20 cellular contexts compared by ENCODE assay signal in genomic region chr3:12399226-12399625, GRCh38.
"Had no signal": no experiment of that assay in that cellular context is flagged by ENCODE, and none has a peak within 500 bp of the region (broad histone marks: within the 10 kb centered on the region; RNA-seq: fewer than 3 reads in every experiment).

No MANE protein-coding gene starts in this region.

- H3K4me3 ChIP-seq: ascending aorta, colonic mucosa, tibial nerve, uterus had no signal

- H3K4me3 Mint-ChIP-seq: activated CD4-positive, alpha-beta T cell treated with anti-CD3 and anti-CD28 coated beads, Interleukin-2, amount 10 ng/mL, durations not matched to agents 24 days and 14 days; activated CD8-positive, alpha-beta T cell treated with anti-CD3 and anti-CD28 coated beads for 36 hours; activated naive CD4-positive, alpha-beta T cell treated with anti-CD3 and anti-CD28 coated beads, Interleukin-2, amount 50 U/mL, for 24 hours; central memory CD8-positive, alpha-beta T cell had no signal

- H3K4me1 ChIP-seq: ascending aorta, uterus had no signal

- ATAC-seq: activated CD8-positive, alpha-beta T cell treated with anti-CD3 and anti-CD28 coated beads for 36 hours; stimulated activated naive CD8-positive, alpha-beta T cell treated with anti-CD3 and anti-CD28 coated beads, Interleukin-15, Interleukin-2, amounts not matched to agents 100 U/mL and 50 U/mL, for 24 hours had no signal

- H3K27me3 ChIP-seq: ascending aorta, colonic mucosa, tibial nerve, uterus had no signal

- H3K27ac Mint-ChIP-seq: activated CD4-positive, alpha-beta T cell treated with anti-CD3 and anti-CD28 coated beads, Interleukin-2, amount 10 ng/mL, durations not matched to agents 24 days and 14 days; activated CD8-positive, alpha-beta T cell treated with anti-CD3 and anti-CD28 coated beads for 36 hours; activated naive CD4-positive, alpha-beta T cell treated with anti-CD3 and anti-CD28 coated beads, Interleukin-2, amount 50 U/mL, for 24 hours; progenitor cell of endocrine pancreas had no signal

- H3K9me3 Mint-ChIP-seq: activated CD4-positive, alpha-beta T cell treated with anti-CD3 and anti-CD28 coated beads, Interleukin-2, amount 10 ng/mL, durations not matched to agents 24 days and 14 days; activated CD8-positive, alpha-beta T cell treated with anti-CD3 and anti-CD28 coated beads for 36 hours; activated naive CD4-positive, alpha-beta T cell treated with anti-CD3 and anti-CD28 coated beads, Interleukin-2, amount 50 U/mL, for 24 hours; central memory CD8-positive, alpha-beta T cell had no signal

- H3K27me3 Mint-ChIP-seq: progenitor cell of endocrine pancreas had no signal

- DNase-seq: activated CD4-positive, alpha-beta T cell treated with anti-CD3 and anti-CD28 coated beads, Interleukin-2, amount 10 ng/mL, durations not matched to agents 24 days and 14 days; activated CD8-positive, alpha-beta T cell treated with anti-CD3 and anti-CD28 coated beads for 36 hours; activated effector memory CD4-positive, alpha-beta T cell treated with Interleukin-2 at 50 U/mL for 16 hours; activated T-cell treated with anti-CD3 and anti-CD28 coated beads, Interleukin-2, amount 50 U/mL, for 1 hour; colonic mucosa; foreskin melanocyte; glutamatergic neuron; hippocampal formation; islet precursor cell; midbrain; stimulated activated CD4-positive, alpha-beta T cell treated with anti-CD3 and anti-CD28 coated beads, Interleukin-12 subunit alpha, Interleukin-12 subunit beta, amount 100 ng/mL, for 4 hours; stimulated activated CD4-positive, alpha-beta T cell treated with anti-CD3 and anti-CD28 coated beads, Interleukin-1b, Interleukin-23, amount 100 ng/mL, for 48 hours; stimulated activated CD8-positive, alpha-beta memory T cell treated with anti-CD3 and anti-CD28 coated beads, Interleukin-4, amount 100 ng/mL, for 48 hours; stimulated activated naive CD8-positive, alpha-beta T cell treated with anti-CD3 and anti-CD28 coated beads, Interleukin-15, Interleukin-2, amounts not matched to agents 100 U/mL and 50 U/mL, for 24 hours; uterus had no signal

- H3K36me3 ChIP-seq: ascending aorta, colonic mucosa, tibial nerve, uterus had no signal

- H3K27ac ChIP-seq: ascending aorta, colonic mucosa, tibial nerve, uterus had no signal

- H3K9me3 ChIP-seq: ascending aorta, colonic mucosa, tibial nerve, uterus had no signal

- H3K36me3 Mint-ChIP-seq: activated naive CD4-positive, alpha-beta T cell treated with anti-CD3 and anti-CD28 coated beads, Interleukin-2, amount 50 U/mL, for 24 hours had no signal
